ENCODE assay signal across 11 cellular contexts in genomic region chr17:46003907-46004748, GRCh38. TPM values are rescaled to one million over a fixed set of nuclear protein-coding genes. Genes with fewer than 3 reads are reported as not detected.
DNase-seq lines count a peak whose midpoint lies in the region; FAIRE-seq and TF ChIP-seq lines count a peak whose summit lies in the region.
"Had no signal": no experiment of that assay in that cellular context is flagged by ENCODE, and none has a peak within 500 bp of the region (broad histone marks: within the 10 kb centered on the region; RNA-seq: fewer than 3 reads in every experiment).

No MANE protein-coding gene starts in this region.

- no peak overlapping the region for H3K4me3 ChIP-seq in SK-N-SH (ENCODE audit: low read depth in 2 of 2, low read length in 1 of 2)
- H3K4me3 ChIP-seq in cardiac muscle cell, result no peak overlapping the region
- H3K4me3 ChIP-seq in small intestine (ENCODE audit: low read depth in 1 of 2, low read length in 2 of 2), result no peak overlapping the region
- H3K4me3 ChIP-seq in brain microvascular endothelial cell (ENCODE audit: low read depth, low read length), result no peak overlapping the region

- peak; percentile 8; the same call in 1 of the 2 replicates for TF ChIP-seq RAD21 in SK-N-SH (IDR thresholded peaks at IDR 0.05; ENCODE audit: low read length)

- no peaks in the 10 kb centered on the region for H4K20me1 ChIP-seq in SK-N-SH (ENCODE audit: insufficient read depth)

- WGBS in SK-N-SH (ENCODE audit: low lambda C conversion rate), result 9% methylated on average over 6 of the region's 6 CpGs
- 5 to 40% (median 28%) methylated on average over 6 of the region's 6 CpGs for WGBS in small intestine, 3 donors

- DNase-seq in DMS 273 (lab: John Stamatoyannopoulos, UW; ENCODE audit: unreplicated experiment) (peak; percentile 75), DMS 273 treated with DMSO at 0.1 percent for 48 hours (lab: John Stamatoyannopoulos, UW) (no peak), SK-N-SH (peak; percentile 83), cardiac muscle cell (ENCODE audit: low read depth in 1 of 2, low spot score in 1 of 2) (peak in 1 of 2 donors; percentile 38), small intestine (peak; percentile 81), GM19239 (ENCODE audit: insufficient read length, low spot score) (no peak), brain microvascular endothelial cell (no peak), HEK293T (ENCODE audit: extremely low spot score) (no peak)

- CTCF ChIA-PET in SK-N-SH (lab: Yijun Ruan, JAX) (interaction anchor here (0.7 to 8.5 kb wide), 31 partner anchors 10 to 939 kb away, joined by 3 to 104 read pairs (median 5); partner anchors contain the start of gene KANSL1), HEK293T (lab: Yijun Ruan, JAX) (interaction anchor here (0.6 to 1.0 kb wide), 2 partner anchors 52 to 209 kb away, joined by 4 to 5 read pairs; no protein-coding TSS in a partner anchor)

- H2AFZ ChIP-seq in SK-N-SH (ENCODE audit: low read depth), result no peak overlapping the region; the same call in 1 of the 2 replicates

- H3K9ac ChIP-seq in SK-N-SH, result no peak overlapping the region

- peak in 1 of 2 experiments; percentile 29; a peak in 1 of 4 replicates for TF ChIP-seq EP300 in SK-N-SH (IDR thresholded peaks at IDR 0.05; ENCODE audit: borderline replicate concordance in 1 of 2, low read depth in 1 of 2, low read length in 1 of 2)

- peaks cover 0 to 9% of the 10 kb centered on the region in 2 experiments; a peak in 1 of 4 replicates for H3K4me1 ChIP-seq in SK-N-SH (ENCODE audit: control insufficient read depth in 1 of 2, insufficient read depth in 2 of 2, low read depth in 1 of 2, low read length in 1 of 2)
- H3K4me1 ChIP-seq in cardiac muscle cell (ENCODE audit: low read depth), result no peaks in the 10 kb centered on the region
- H3K4me1 ChIP-seq in small intestine (ENCODE audit: control insufficient read depth in 2 of 2, insufficient read depth in 1 of 2, low read depth in 1 of 2, low read length in 1 of 2), result no peaks in the 10 kb centered on the region

- POLR2A ChIA-PET in SK-N-SH (lab: Yijun Ruan, JAX), result no interaction called here
- POLR2A ChIA-PET in HEK293T (lab: Yijun Ruan, JAX), result no interaction called here

- no peak for TF ChIP-seq CTCF in SK-N-SH (IDR thresholded peaks at IDR 0.05)
- no peak for TF ChIP-seq CTCF in cardiac muscle cell (IDR thresholded peaks at IDR 0.05; ENCODE audit: low read depth, low read length)
- no peak for TF ChIP-seq CTCF in brain microvascular endothelial cell (IDR thresholded peaks at IDR 0.05; ENCODE audit: low read depth, low read length, missing control alignments)

- H3K9me3 ChIP-seq in SK-N-SH (no peaks in the 10 kb centered on the region), cardiac muscle cell (ENCODE audit: low read depth) (no peaks in the 10 kb centered on the region), small intestine (ENCODE audit: control insufficient read depth, low read depth) (no peaks in the 10 kb centered on the region)

- no peaks in the 10 kb centered on the region for H3K9me2 ChIP-seq in SK-N-SH

- no peaks in the 10 kb centered on the region for H3K79me2 ChIP-seq in SK-N-SH (ENCODE audit: insufficient read depth)

- H3F3A ChIP-seq in SK-N-SH (replicated peaks; ENCODE audit: insufficient read depth), result no peaks in the 10 kb centered on the region

- H3K4me2 ChIP-seq in SK-N-SH, result no peak overlapping the region

- FAIRE-seq in small intestine (lab: Jason Lieb, UNC) (no peak), GM19239 (lab: Jason Lieb, UNC) (no peak)

- no peaks in the 10 kb centered on the region for H3K36me3 ChIP-seq in SK-N-SH (replicated peaks in 1 of 2; ENCODE audit: control insufficient read depth in 1 of 2, insufficient read depth in 2 of 2, low read length in 1 of 2)
- H3K36me3 ChIP-seq in cardiac muscle cell, result no peaks in the 10 kb centered on the region
- no peaks in the 10 kb centered on the region for H3K36me3 ChIP-seq in small intestine (ENCODE audit: control insufficient read depth in 2 of 2, insufficient read depth in 2 of 2, low read length in 2 of 2)
- no peaks in the 10 kb centered on the region for H3K36me3 ChIP-seq in brain microvascular endothelial cell (replicated peaks)

- in situ Hi-C loops in brain microvascular endothelial cell (cut with HindIII; ENCODE audit: low pct_ligation_motif_present, low sequenced_read_pairs), result no loop called here

- H3K27me3 ChIP-seq in SK-N-SH (ENCODE audit: insufficient read depth), result no peaks in the 10 kb centered on the region
- no peaks in the 10 kb centered on the region for H3K27me3 ChIP-seq in cardiac muscle cell
- H3K27me3 ChIP-seq in small intestine (ENCODE audit: control insufficient read depth in 2 of 2, insufficient read depth in 2 of 2, low read length in 2 of 2), result no peaks in the 10 kb centered on the region
- H3K27me3 ChIP-seq in brain microvascular endothelial cell (replicated peaks), result no peaks in the 10 kb centered on the region

- H3K27ac ChIP-seq in SK-N-SH (ENCODE audit: low read depth in 2 of 2, low read length in 1 of 2), result peak overlapping the region in 1 of 2 experiments; percentile 64; a peak in 2 of 4 replicates
- H3K27ac ChIP-seq in cardiac muscle cell, result peak overlapping the region; percentile 35
- peak overlapping the region in 1 of 2 donors; percentile 14 for H3K27ac ChIP-seq in small intestine (ENCODE audit: low read depth in 1 of 2, low read length in 1 of 2)
- H3K27ac ChIP-seq in brain microvascular endothelial cell, result no peak overlapping the region
- H3K27ac ChIP-seq: 22Rv1, RWPE1 had no signal

TF ChIP-seq in SK-N-SH, 30 proteins besides CTCF, POLR2A, EP300 and RAD21:
- TF ChIP-seq MXI1 (IDR thresholded peaks at IDR 0.05; ENCODE audit: low read depth, low read length), result 0 out of 2 replicates have a peak, but pooled peaks have one; percentile 28
- TF ChIP-seq NFIC (IDR thresholded peaks at IDR 0.05; ENCODE audit: borderline replicate concordance), result peak; percentile 62; the same call in 1 of the 2 replicates
- TF ChIP-seq IRF3 (IDR thresholded peaks at IDR 0.05; ENCODE audit: low read depth, low read length), result no peak
- peak; percentile 77; the same call in 1 of the 2 replicates for TF ChIP-seq FOXJ3 (CRISPR knock-in tag; IDR thresholded peaks at IDR 0.05)

TF ChIP-seq in HEK293T, 16 proteins besides CTCF, POLR2A, EP300 and RAD21:
- TF ChIP-seq ZNF384 (IDR thresholded peaks at IDR 0.05), result no peak

RNA-seq across cellular contexts. Expression of gene STH, which starts 5.1 kb away (rescaled TPM):
- polyA plus RNA-seq in SK-N-SH (2012; rRNA removed) (not detected in 2 replicates), cardiac muscle cell (not detected in 2 replicates), small intestine (not detected)
- polyA plus RNA-seq in SK-N-SH (2012; cell fraction: cytosol; rRNA removed), result not detected in 2 replicates
- polyA plus RNA-seq in SK-N-SH (2012; cell fraction: nucleus; rRNA removed), result not detected in 2 replicates
- total RNA-seq in cardiac muscle cell, result not detected in 2 replicates
- total RNA-seq: mesenteric fat pad had no signal

Comparison
In these comparisons a context has a peak if more than half of its experiments do, and no peak if none do; other contexts are left out.
1. DNase-seq: peak in DMS 273 (single experiment), SK-N-SH (single experiment) and small intestine (single experiment); none in DMS 273 treated with DMSO at 0.1 percent for 48 hours (single experiment), GM19239 (single experiment), brain microvascular endothelial cell (single experiment) and HEK293T (single experiment).